Comparison of ENCODE assay signal across 21 cellular contexts in genomic region chr6:43904311-43905123, GRCh38.
"Had no signal": no experiment of that assay in that cellular context is flagged by ENCODE, and none has a peak within 500 bp of the region (broad histone marks: within the 10 kb centered on the region; RNA-seq: fewer than 3 reads in every experiment).

No MANE protein-coding gene starts in this region.

- H3K36me3 ChIP-seq: gastrocnemius medialis, heart right ventricle, left ventricle myocardium inferior, ovary, tibial nerve, vagina had no signal

- H3K9me3 ChIP-seq: gastrocnemius medialis, heart right ventricle, left ventricle myocardium inferior, ovary, psoas muscle, tibial nerve, vagina had no signal

- H3K4me3 ChIP-seq: gastrocnemius medialis, heart right ventricle, left ventricle myocardium inferior, ovary, psoas muscle, tibial nerve, vagina had no signal

- H3K4me1 ChIP-seq: psoas muscle, vagina had no signal

- DNase-seq: activated CD4-positive, alpha-beta T cell treated with anti-CD3 and anti-CD28 coated beads, Interleukin-2, amount 50 U/mL, for 1 hour; activated CD4-positive, CD25-positive, alpha-beta regulatory T cell treated with anti-CD3 and anti-CD28 coated beads, Interleukin-2, amount 50 U/mL, for 72 hours; activated CD8-positive, alpha-beta memory T cell treated with anti-CD3 and anti-CD28 coated beads, Interleukin-2, amount 50 U/mL, for 48 hours; activated effector memory CD4-positive, alpha-beta T cell treated with anti-CD3 and anti-CD28 coated beads, Interleukin-2, amount 50 U/mL, for 16 hours; activated T-cell treated with anti-CD3 and anti-CD28 coated beads, Interleukin-2, amount 50 U/mL, for 72 hours; gastrocnemius medialis; heart right ventricle; kidney glomerular epithelial cell; left ventricle myocardium inferior; mesendoderm; naive thymus-derived CD8-positive, alpha-beta T cell; ovary; right cardiac atrium; small intestine; stimulated activated CD4-positive, alpha-beta T cell treated with anti-CD3 and anti-CD28 coated beads, Interleukin-15, amount 100 ng/mL, for 24 hours; stimulated activated CD4-positive, alpha-beta T cell treated with anti-CD3 and anti-CD28 coated beads, Interleukin-2, amount 100 ng/mL, for 48 hours; T-cell; T-helper 9 cell had no signal

- H3K27ac ChIP-seq: gastrocnemius medialis, heart right ventricle, left ventricle myocardium inferior, ovary, psoas muscle, tibial nerve, vagina had no signal

- H3K27me3 ChIP-seq: gastrocnemius medialis, ovary, tibial nerve, vagina had no signal
